Comparison of ENCODE assay signal across 9 cellular contexts in genomic region chr6:6177754-6178153, GRCh38.
"Had no signal": no experiment of that assay in that cellular context is flagged by ENCODE, and none has a peak within 500 bp of the region (broad histone marks: within the 10 kb centered on the region; RNA-seq: fewer than 3 reads in every experiment).

No MANE protein-coding gene starts in this region.

- H3K4me2 ChIP-seq: GM23338 had no signal

- H3K9ac ChIP-seq: GM23248 had no signal

- ATAC-seq: GM23338, HCT116 had no signal

- H3K4me3 ChIP-seq: GM23248, GM23338, HAP-1 had no signal

- H3K9me3 Mint-ChIP-seq: GM23338, H9 had no signal

- H3K4me1 ChIP-seq: HAP-1 had no signal

- H3K36me3 ChIP-seq: HAP-1 had no signal

- H3K4me3 Mint-ChIP-seq: GM23338, H9, HFFc6 had no signal

- H3K9me3 ChIP-seq: HAP-1 had no signal

- H3K27ac Mint-ChIP-seq: GM23338, H9, HFFc6 had no signal

- H3K27ac ChIP-seq: GM23248 had no signal

- DNase-seq: GM23248, GOT3, H7, H9, HCEC 1CT, HFFc6 had no signal
